In genomic region chr1:13498553-13498952, GRCh38 we compare ENCODE assay signal across 22 cellular contexts. TPM values are rescaled to one million over a fixed set of nuclear protein-coding genes. Genes with fewer than 3 reads are reported as not detected.
DNase-seq lines count a peak whose midpoint lies in the region; ATAC-seq lines count a peak whose summit lies in the region.
"Had no signal": no experiment of that assay in that cellular context is flagged by ENCODE, and none has a peak within 500 bp of the region (broad histone marks: within the 10 kb centered on the region; RNA-seq: fewer than 3 reads in every experiment).

No MANE protein-coding gene starts in this region.

- no peak overlapping the region for H2BK120ac ChIP-seq in mesendoderm (ENCODE audit: low read depth, low read length)

- no peak overlapping the region for H2BK15ac ChIP-seq in mesendoderm (replicated peaks; ENCODE audit: low read depth)

- H3K79me2 ChIP-seq in mesendoderm (ENCODE audit: control insufficient read depth, insufficient read depth, low read length): no peaks in the 10 kb centered on the region

- DNase-seq in dermis blood vessel endothelial cell: peak; percentile 10
- peak; percentile 14 for DNase-seq in mesendoderm
- no peak for DNase-seq in NCI-H2196 treated with DMSO at 0.1 percent for 48 hours (lab: John Stamatoyannopoulos, UW; ENCODE audit: unreplicated experiment)
- DNase-seq in GM03348 (ENCODE audit: low spot score): no peak
- no peak for DNase-seq in NCI-H69 (lab: John Stamatoyannopoulos, UW)
- DNase-seq: BE2C; Calu3; CD8-positive, alpha-beta T cell; EL; HCEC 1CT; MV-4-11; NCI-H1417; NCI-H187; NCI-H2107; NCI-H2227 treated with DMSO at 0.1 percent for 48 hours; NCI-H510A treated with DMSO at 0.1 percent for 48 hours; NCI-H82; PC-9 had no signal

- H4K8ac ChIP-seq in mesendoderm (ENCODE audit: low read depth, low read length): no peak overlapping the region

- no peak for ATAC-seq in GM21737 (IDR thresholded peaks at IDR 0.05; ENCODE audit: unreplicated experiment)
- ATAC-seq: CD8-positive, alpha-beta T cell had no signal

- H3K79me1 ChIP-seq in mesendoderm (ENCODE audit: low read length): no peaks in the 10 kb centered on the region

- no peak overlapping the region for H4K5ac ChIP-seq in mesendoderm (ENCODE audit: low read length)

- no peak overlapping the region for H3K18ac ChIP-seq in mesendoderm (ENCODE audit: low read length)

- no peak overlapping the region for H3K4ac ChIP-seq in mesendoderm (ENCODE audit: low read depth, low read length)

- H3K27ac ChIP-seq in BLaER1 treated with 17β-estradiol and CSF1 and Interleukin-3, amounts not matched to agents 10 nM and 100 nM: peak overlapping the region in 9 of 11 experiments; percentile 16 to 99 (median 91); a peak in 17 of 22 replicates
- H3K27ac ChIP-seq in KOPT-K1 (ENCODE audit: low read depth, low read length, poor library complexity, severe bottlenecking): peak overlapping the region; percentile 96
- no peak overlapping the region for H3K27ac ChIP-seq in mesendoderm (ENCODE audit: low read depth, low read length)
- H3K27ac ChIP-seq: PC-9 had no signal

- H3K56ac ChIP-seq in mesendoderm (ENCODE audit: low read length): no peak overlapping the region

- H3K27me3 ChIP-seq in BLaER1 treated with 17β-estradiol and CSF1 and Interleukin-3, amounts not matched to agents 10 nM and 100 nM: peaks cover 0 to 14% (median 0%) of the 10 kb centered on the region in 11 experiments; a peak in 3 of 22 replicates
- H3K27me3 ChIP-seq in mesendoderm (ENCODE audit: insufficient read depth, low read length, poor library complexity): no peaks in the 10 kb centered on the region
- H3K27me3 ChIP-seq: BE2C had no signal

- peak overlapping the region; percentile 37 to 95 (median 83); a peak in 20 of 22 replicates for H3K4me2 ChIP-seq in BLaER1 treated with 17β-estradiol and CSF1 and Interleukin-3, amounts not matched to agents 10 nM and 100 nM
- no peak overlapping the region for H3K4me2 ChIP-seq in mesendoderm (ENCODE audit: low read length)
- H3K4me2 ChIP-seq: PC-9 had no signal

- no peak overlapping the region for H3K23ac ChIP-seq in mesendoderm (ENCODE audit: low read length)

- H3K9me3 ChIP-seq in BLaER1 treated with 17β-estradiol and CSF1 and Interleukin-3, amounts not matched to agents 10 nM and 100 nM (replicated peaks in 1 of 11): no peaks in the 10 kb centered on the region
- no peaks in the 10 kb centered on the region for H3K9me3 ChIP-seq in KOPT-K1 (ENCODE audit: insufficient read depth, low read length, poor library complexity, severe bottlenecking)
- H3K9me3 ChIP-seq: BE2C had no signal

- H3K4me1 ChIP-seq in BLaER1 treated with 17β-estradiol and CSF1 and Interleukin-3, amounts not matched to agents 10 nM and 100 nM: peaks cover 25 to 100% (median 98%) of the 10 kb centered on the region in 10 experiments
- no peaks in the 10 kb centered on the region for H3K4me1 ChIP-seq in mesendoderm (ENCODE audit: control insufficient read depth, low read depth, low read length)
- H3K4me1 ChIP-seq: BE2C had no signal

- H3K36me3 ChIP-seq in BLaER1 treated with 17β-estradiol and CSF1 and Interleukin-3, amounts not matched to agents 10 nM and 100 nM: no peaks in the 10 kb centered on the region
- H3K36me3 ChIP-seq in KOPT-K1 (ENCODE audit: insufficient read depth, low read length) (no peaks in the 10 kb centered on the region), mesendoderm (ENCODE audit: control insufficient read depth, insufficient read depth, low read length) (no peaks in the 10 kb centered on the region)
- H3K36me3 ChIP-seq: BE2C had no signal

- no peaks in the 10 kb centered on the region for H4K20me1 ChIP-seq in BLaER1 treated with 17β-estradiol and CSF1 and Interleukin-3, amounts not matched to agents 10 nM and 100 nM

- peak overlapping the region in 7 of 10 experiments; percentile 4 to 37 (median 29); a peak in 10 of 20 replicates for H3K4me3 ChIP-seq in BLaER1 treated with 17β-estradiol and CSF1 and Interleukin-3, amounts not matched to agents 10 nM and 100 nM
- H3K4me3 ChIP-seq in mesendoderm (ENCODE audit: low read length): no peak overlapping the region
- H3K4me3 ChIP-seq: PC-9 had no signal

- no CpG with 5 or more reads among the region's 7 CpGs for WGBS in mesendoderm (ENCODE audit: extremely low coverage, insufficient coverage, low lambda C conversion rate)

- H2BK5ac ChIP-seq in mesendoderm (ENCODE audit: low read length): no peak overlapping the region

- H3K9ac ChIP-seq in BLaER1 treated with 17β-estradiol and CSF1 and Interleukin-3, amounts not matched to agents 10 nM and 100 nM: peak overlapping the region in 8 of 11 experiments; percentile 41 to 89 (median 78); a peak in 16 of 22 replicates
- H3K9ac ChIP-seq in mesendoderm (ENCODE audit: low read length): no peak overlapping the region

- H2AK5ac ChIP-seq in mesendoderm (ENCODE audit: low read length): no peak overlapping the region

RNA-seq across cellular contexts. Expression of gene LRRC38, which starts 15.2 kb away (rescaled TPM):
- total RNA-seq in dermis blood vessel endothelial cell: 0.09 and 0.17 TPM in 2 replicates
- 0.14 TPM for polyA plus RNA-seq in mesendoderm (2013, experiment 1 of 2)
- 0.17 TPM for polyA plus RNA-seq in mesendoderm (2013, experiment 2 of 2)
- total RNA-seq: A172; Calu3; CD8-positive, alpha-beta T cell; PC-9 had no signal

Comparison
In these comparisons a context has a peak if more than half of its experiments do, and no peak if none do; other contexts are left out.
1. DNase-seq: peak in dermis blood vessel endothelial cell (single experiment) and mesendoderm (single experiment); none in NCI-H2196 treated with DMSO at 0.1 percent for 48 hours (single experiment), GM03348 (single experiment) and NCI-H69 (single experiment).